ENCODE assay signal across 33 cellular contexts in genomic region chr13:26810095-26810494, GRCh38. TPM values are rescaled to one million over a fixed set of nuclear protein-coding genes. Genes with fewer than 3 reads are reported as not detected.
"Had no signal": no experiment of that assay in that cellular context is flagged by ENCODE, and none has a peak within 500 bp of the region (broad histone marks: within the 10 kb centered on the region; RNA-seq: fewer than 3 reads in every experiment).

No MANE protein-coding gene starts in this region.

- H3K4me1 ChIP-seq: SJSA1 had no signal

- ATAC-seq: activated CD8-positive, alpha-beta memory T cell treated with anti-CD3 and anti-CD28 coated beads, Interleukin-2, amount 10 ng/mL, durations not matched to agents 7 days and 5 days; activated naive CD8-positive, alpha-beta T cell treated with anti-CD3 and anti-CD28 coated beads, Interleukin-2, amount 50 U/mL, for 24 hours; K562; Panc1; SK-N-SH treated with all-trans-retinoic acid at 6 μM for 48 hours; T-cell had no signal

- H3K27me3 ChIP-seq: brain microvascular endothelial cell, SJSA1 had no signal

- H3K9me3 ChIP-seq: SJSA1 had no signal

- H3K4me3 ChIP-seq: K562, SJSA1 had no signal

- H3K36me3 ChIP-seq: brain microvascular endothelial cell, SJSA1 had no signal

- DNase-seq: activated CD4-positive, alpha-beta memory T cell treated with anti-CD3 and anti-CD28 coated beads, Interleukin-2, amount 10 ng/mL, durations not matched to agents 7 days and 5 days; activated CD4-positive, alpha-beta T cell treated with anti-CD3 and anti-CD28 coated beads for 1 hour; activated CD4-positive, alpha-beta T cell treated with anti-CD3 and anti-CD28 coated beads for 48 hours; activated CD4-positive, CD25-positive, alpha-beta regulatory T cell; activated CD8-positive, alpha-beta memory T cell treated with anti-CD3 and anti-CD28 coated beads for 24 hours; activated CD8-positive, alpha-beta memory T cell treated with anti-CD3 and anti-CD28 coated beads, Interleukin-2, amount 10 ng/mL, durations not matched to agents 7 days and 5 days; activated CD8-positive, alpha-beta memory T cell treated with anti-CD3 and anti-CD28 coated beads, Interleukin-2, amount 50 U/mL, for 48 hours; activated effector memory CD4-positive, alpha-beta T cell treated with Interleukin-2 at 50 U/mL for 16 hours; activated naive CD4-positive, alpha-beta T cell treated with anti-CD3 and anti-CD28 coated beads, Interleukin-2, amount 10 ng/mL, durations not matched to agents 7 days and 5 days; activated naive CD8-positive, alpha-beta T cell treated with anti-CD3 and anti-CD28 coated beads, Interleukin-2, amount 50 U/mL, for 24 hours; activated T-cell treated with anti-CD3 and anti-CD28 coated beads, Interleukin-2, amount 50 U/mL, for 48 hours; anterior cingulate cortex; brain microvascular endothelial cell; IMR-90; NCI-H1092 treated with DMSO at 0.1 percent for 48 hours; NCI-H1417; NCI-H146; NCI-H187; NCI-H2081; NCI-H345; NCI-H524 treated with DMSO at 0.1 percent for 48 hours; SHP77; T-cell; T-helper 2 cell; T-helper 9 cell had no signal

- H3K27ac ChIP-seq: brain microvascular endothelial cell, SJSA1, VCaP had no signal

RNA-seq across cellular contexts. Expression of gene GPR12, which starts 49.5 kb away (rescaled TPM):
- total RNA-seq: activated CD4-positive, alpha-beta memory T cell treated with anti-CD3 and anti-CD28 coated beads, Interleukin-2, amount 10 ng/mL, durations not matched to agents 7 days and 5 days; activated CD8-positive, alpha-beta memory T cell treated with anti-CD3 and anti-CD28 coated beads, Interleukin-2, amount 10 ng/mL, durations not matched to agents 7 days and 5 days; IMR-90; K562; M059J; NCI-H460; RPMI7951; SJSA1; T-cell had no signal
